11 cellular contexts compared by ENCODE assay signal in the genomic region with DNA sequence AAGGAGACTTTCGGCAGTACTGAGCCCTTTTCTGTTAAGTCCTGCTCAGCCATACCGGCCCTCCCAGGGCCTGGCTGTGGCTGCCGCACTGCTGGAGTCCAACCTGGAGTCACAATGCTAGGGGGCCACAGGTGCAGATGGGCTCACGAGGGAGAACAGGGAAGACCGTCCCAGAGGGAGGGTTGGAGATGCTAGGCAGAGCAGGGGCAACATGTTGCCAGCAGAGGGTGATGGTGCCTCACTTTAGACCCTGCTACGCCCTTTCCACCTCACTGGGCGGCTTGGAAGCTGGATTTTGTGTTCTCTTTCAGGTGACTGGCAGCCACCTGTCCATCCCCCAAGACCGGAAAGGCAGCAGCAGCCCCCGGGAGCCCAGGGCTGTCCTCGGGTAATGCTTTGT. TPM values are rescaled to one million over a fixed set of nuclear protein-coding genes. Genes with fewer than 3 reads are reported as not detected.
A peak's percentile ranks its signal among the peaks of the same experiment; 100 is the strongest.
DNase-seq lines count a peak whose midpoint lies in the region; ATAC-seq and TF ChIP-seq lines count a peak whose summit lies in the region.
"Not testable (repeated sequence)": the region's sequence is repeated elsewhere in the genome, so short reads cannot be mapped to it uniquely, and the experiment has no call there.
"Had no signal": no experiment of that assay in that cellular context is flagged by ENCODE, and none has a peak within 500 bp of the region (broad histone marks: within the 10 kb centered on the region; RNA-seq: fewer than 3 reads in every experiment).

No MANE protein-coding gene starts in this region.

- CTCF ChIA-PET in HEK293T (lab: Yijun Ruan, JAX) (interaction anchor here (0.9 kb wide), 1 partner anchor 201 kb away, joined by 3 read pairs; no protein-coding TSS in a partner anchor), MCF 10A (lab: Yijun Ruan, JAX) (interaction anchor here (0.9 to 1.7 kb wide), 3 partner anchors 9 to 456 kb away, joined by 3 to 13 read pairs (median 6); no protein-coding TSS in a partner anchor)
- CTCF ChIA-PET in naive thymus-derived CD4-positive, alpha-beta T cell (lab: Charles Lee), result interaction anchor here (1.0 kb wide), 1 partner anchor 189 kb away, joined by 5 read pairs; no protein-coding TSS in a partner anchor

- not testable (repeated sequence) for H3K4me3 ChIP-seq in WERI-Rb-1 (ENCODE audit: low read depth, low read length); naive thymus-derived CD4-positive, alpha-beta T cell (ENCODE audit: low read length)

- not testable (repeated sequence) for H3K36me3 Mint-ChIP-seq in MCF 10A (ENCODE audit: insufficient read depth, unreplicated experiment); naive thymus-derived CD4-positive, alpha-beta T cell; type B pancreatic cell

- H3K27ac ChIP-seq in WERI-Rb-1; naive thymus-derived CD4-positive, alpha-beta T cell (ENCODE audit: low read depth, low read length): not testable (repeated sequence)

- not testable (repeated sequence) for BruUV-seq in MCF 10A (replicated peaks; lab: Mats Ljungman, UMichigan)

- not testable (repeated sequence) for H3K27ac Mint-ChIP-seq in MCF 10A (ENCODE audit: low read depth, unreplicated experiment); naive thymus-derived CD4-positive, alpha-beta T cell; type B pancreatic cell

- POLR2A ChIA-PET in HEK293T (lab: Yijun Ruan, JAX); MCF 10A (lab: Yijun Ruan, JAX); naive thymus-derived CD4-positive, alpha-beta T cell (lab: Charles Lee): not testable (repeated sequence)

- H3K9me3 ChIP-seq in WERI-Rb-1 (ENCODE audit: severe bottlenecking); naive thymus-derived CD4-positive, alpha-beta T cell (ENCODE audit: control insufficient read depth in 2 of 3, low read length in 3 of 3): not testable (repeated sequence)

- peaks cover 63% of the 10 kb centered on the region for H3K27me3 Mint-ChIP-seq in MCF 10A (ENCODE audit: insufficient read depth, unreplicated experiment)
- not testable (repeated sequence) for H3K27me3 Mint-ChIP-seq in naive thymus-derived CD4-positive, alpha-beta T cell; type B pancreatic cell

- peak; percentile 79 for ATAC-seq in Right ventricle myocardium superior (ENCODE audit: poor library complexity)
- peak; percentile 50 for ATAC-seq in naive thymus-derived CD4-positive, alpha-beta T cell

- not testable (repeated sequence) for H3K9me3 Mint-ChIP-seq in MCF 10A (ENCODE audit: unreplicated experiment); naive thymus-derived CD4-positive, alpha-beta T cell; type B pancreatic cell

- not testable (repeated sequence) for H3K4me1 Mint-ChIP-seq in MCF 10A (ENCODE audit: insufficient read depth, unreplicated experiment); type B pancreatic cell (ENCODE audit: unreplicated experiment)
- H3K4me1 Mint-ChIP-seq in naive thymus-derived CD4-positive, alpha-beta T cell, result peaks cover 8 to 21% (median 18%) of the 10 kb centered on the region in 7 donors

- peaks cover 26% of the 10 kb centered on the region for H3K27me3 ChIP-seq in WERI-Rb-1 (ENCODE audit: insufficient read depth, low read depth, severe bottlenecking)
- not testable (repeated sequence) for H3K27me3 ChIP-seq in naive thymus-derived CD4-positive, alpha-beta T cell (ENCODE audit: control insufficient read depth in 2 of 2, insufficient read depth in 2 of 2, low read length in 2 of 2)

- intact Hi-C loops in MCF 10A (cut with micrococcal nuclease), result loop anchor here (1.0 kb wide), 1 partner anchor 189 kb away; no protein-coding TSS in a partner anchor
- intact Hi-C loops in Right ventricle myocardium superior (cut with DNase I); naive thymus-derived CD4-positive, alpha-beta T cell (cut with micrococcal nuclease): not testable (repeated sequence)

- H3K36me3 ChIP-seq in WERI-Rb-1; naive thymus-derived CD4-positive, alpha-beta T cell (ENCODE audit: control insufficient read depth in 2 of 3, insufficient read depth in 3 of 3, low read length in 3 of 3): not testable (repeated sequence)

- peaks cover 0 to 13% of the 10 kb centered on the region in 2 donors for H3K4me1 ChIP-seq in naive thymus-derived CD4-positive, alpha-beta T cell (ENCODE audit: control insufficient read depth in 2 of 2, insufficient read depth in 2 of 2, low read length in 2 of 2)

- DNase-seq in ELF-1 (ENCODE audit: low read depth, low spot score), result peak; percentile 77
- DNase-seq in HEK293T (ENCODE audit: extremely low spot score), result peak; percentile 54
- DNase-seq in NCI-H2171 (lab: John Stamatoyannopoulos, UW), result peak; percentile 9
- DNase-seq in WERI-Rb-1, result peak; percentile 62
- peak; percentile 39 for DNase-seq in MCF 10A (ENCODE audit: unreplicated experiment)
- not testable (repeated sequence) for DNase-seq in Right ventricle myocardium superior; type B pancreatic cell (ENCODE audit: extremely low spot score, unreplicated experiment)
- peak in 5 of 9 donors; percentile 26 to 41 (median 35) for DNase-seq in naive thymus-derived CD4-positive, alpha-beta T cell

- TF ChIP-seq CTCF in WERI-Rb-1 (IDR thresholded peaks at IDR 0.05; ENCODE audit: low read depth, low read length), result peak; percentile 77
- peak; percentile 42 for TF ChIP-seq CTCF in MCF 10A (IDR thresholded peaks at IDR 0.05; ENCODE audit: unreplicated experiment)
- peak; percentile 66 for TF ChIP-seq CTCF in type B pancreatic cell (conservative IDR thresholded peaks at IDR 0.05)

- not testable (repeated sequence) for H3K4me3 Mint-ChIP-seq in MCF 10A (ENCODE audit: unreplicated experiment); naive thymus-derived CD4-positive, alpha-beta T cell; type B pancreatic cell

RNA-seq across cellular contexts. Expression of a gene that starts 48.1 kb away (rescaled TPM):
- not detected in 2 replicates for total RNA-seq in MCF 10A (2022)
- not detected for total RNA-seq in Right ventricle myocardium superior
- total RNA-seq in naive thymus-derived CD4-positive, alpha-beta T cell, result not detected
- not detected for polyA plus RNA-seq in naive thymus-derived CD4-positive, alpha-beta T cell
- total RNA-seq in type B pancreatic cell (ENCODE audit: low replicate concordance), result not detected in 2 replicates
- total RNA-seq: esophagus squamous epithelium, mesothelial cell of epicardium, RPMI7951 had no signal

RNA-seq across cellular contexts. Expression of a gene that starts 51.6 kb away (rescaled TPM):
- total RNA-seq in MCF 10A (2022) (not detected in 2 replicates), Right ventricle myocardium superior (0.22 TPM), type B pancreatic cell (ENCODE audit: low replicate concordance) (not detected in 2 replicates)
- 10 to 100 TPM in 1 of 5 experiments, 1 to 10 TPM in 4; 1.1 to 70.5 (median 1.5) TPM for total RNA-seq in naive thymus-derived CD4-positive, alpha-beta T cell
- 1 to 10 TPM in 1 of 2 donors, under 1 TPM in 1; 0.84 to 1.5 TPM for polyA plus RNA-seq in naive thymus-derived CD4-positive, alpha-beta T cell
- total RNA-seq: mesothelial cell of epicardium, RPMI7951 had no signal
